In genomic region chr2:240586198-240586918, GRCh38 we compare ENCODE assay signal across 1 cellular context.
TF ChIP-seq lines count a peak whose summit lies in the region.

CAPN10 (plus strand) TSS chr2:240586734; CDS start chr2:240586912, 178 bp downstream.

TF ChIP-seq in K562, 482 proteins besides CTCF, POLR2A, EP300 and RAD21 (continued from another document and continues in another):
- no peak for TF ChIP-seq E4F1 (CRISPR knock-in tag; IDR thresholded peaks at IDR 0.05; ENCODE audit: borderline replicate concordance)
- no peak for TF ChIP-seq GTF3C2 (IDR thresholded peaks at IDR 0.05; ENCODE audit: borderline replicate concordance, extremely low read depth, insufficient read length)
- no peak for TF ChIP-seq ZNF212 (CRISPR knock-in tag; IDR thresholded peaks at IDR 0.05)
- TF ChIP-seq ARID4B (CRISPR knock-in tag; IDR thresholded peaks at IDR 0.05): peak; percentile 21
- TF ChIP-seq GABPA (tag; conservative IDR thresholded peaks at IDR 0.05; ENCODE audit: low read depth): peak; percentile 94
- peak in 1 of 2 experiments; percentile 76; a peak in 2 of 4 replicates for TF ChIP-seq SIN3A (IDR thresholded peaks at IDR 0.05; ENCODE audit: borderline replicate concordance in 2 of 2, control insufficient read depth in 1 of 2, low read depth in 2 of 2, low read length in 2 of 2)
- peak; percentile 8; the same call in 1 of the 2 replicates for TF ChIP-seq CHD2 (IDR thresholded peaks at IDR 0.05; ENCODE audit: low read depth, low read length)
- TF ChIP-seq ZBTB17 (CRISPR knock-in tag; IDR thresholded peaks at IDR 0.05): peak; percentile 72; the same call in 1 of the 2 replicates
- peak; percentile 82 for TF ChIP-seq SIN3B (IDR thresholded peaks at IDR 0.05; ENCODE audit: low read depth)
- TF ChIP-seq POLR2B (IDR thresholded peaks at IDR 0.05; ENCODE audit: low read depth, partially characterized antibody): peak; percentile 49
- peak; percentile 94 for TF ChIP-seq USF2 (CRISPR knock-in tag; IDR thresholded peaks at IDR 0.05)
- peak; percentile 80; the same call in 1 of the 2 replicates for TF ChIP-seq ZBTB9 (CRISPR knock-in tag; IDR thresholded peaks at IDR 0.05)
- peak; percentile 86 for TF ChIP-seq CREB3L1 (IDR thresholded peaks at IDR 0.05; ENCODE audit: borderline replicate concordance, low read depth)
- peak; percentile 50 for TF ChIP-seq EGR1 (conservative IDR thresholded peaks at IDR 0.05)
- TF ChIP-seq MAX (CRISPR knock-in tag; IDR thresholded peaks at IDR 0.05): peak; percentile 65
- 0 out of 2 replicates have a peak, but pooled peaks have one; percentile 66 for TF ChIP-seq ZNF395 (CRISPR knock-in tag; IDR thresholded peaks at IDR 0.05)
- TF ChIP-seq FOXK2 (conservative IDR thresholded peaks at IDR 0.05 in 1 of 2, IDR thresholded peaks at IDR 0.05 in 1 of 2; ENCODE audit: low read depth in 2 of 2): peak in 1 of 2 experiments; percentile 63; a peak in 2 of 4 replicates
- TF ChIP-seq IRF1 (CRISPR knock-in tag; IDR thresholded peaks at IDR 0.05; ENCODE audit: borderline replicate concordance): no peak
- TF ChIP-seq TEAD1 (CRISPR knock-in tag; IDR thresholded peaks at IDR 0.05): no peak
- no peak for TF ChIP-seq CREBBP (IDR thresholded peaks at IDR 0.05; ENCODE audit: low read depth, low read length)
- no peak for TF ChIP-seq MAFF (IDR thresholded peaks at IDR 0.05; ENCODE audit: low read length)
- TF ChIP-seq BHLHE40 (IDR thresholded peaks at IDR 0.05; ENCODE audit: low read length): peak; percentile 32
- peak; percentile 45; the same call in 1 of the 2 replicates for TF ChIP-seq ATF7 (IDR thresholded peaks at IDR 0.05)
- peak; percentile 4; the same call in 1 of the 2 replicates for TF ChIP-seq JUND (IDR thresholded peaks at IDR 0.05; ENCODE audit: borderline replicate concordance, low read depth, low read length)
- TF ChIP-seq JUND (tag; IDR thresholded peaks at IDR 0.05; ENCODE audit: borderline replicate concordance, low read depth, low read length): no peak
- TF ChIP-seq USF1 (CRISPR knock-in tag; IDR thresholded peaks at IDR 0.05): peak; percentile 93
- TF ChIP-seq ZNF347 (CRISPR knock-in tag; IDR thresholded peaks at IDR 0.05; ENCODE audit: low read depth): no peak
- no peak for TF ChIP-seq ZNF384 (IDR thresholded peaks at IDR 0.05; ENCODE audit: low read depth, low read length)
- TF ChIP-seq PREB (CRISPR knock-in tag; IDR thresholded peaks at IDR 0.05): peak; percentile 30; the same call in 1 of the 2 replicates
- peak in 1 of 2 experiments; percentile 97 for TF ChIP-seq AFF1 (IDR thresholded peaks at IDR 0.05; ENCODE audit: low read depth in 1 of 2, partially characterized antibody in 2 of 2)
- TF ChIP-seq ELF1 (tag; IDR thresholded peaks at IDR 0.05): peak; percentile 87
